In the genomic region with DNA sequence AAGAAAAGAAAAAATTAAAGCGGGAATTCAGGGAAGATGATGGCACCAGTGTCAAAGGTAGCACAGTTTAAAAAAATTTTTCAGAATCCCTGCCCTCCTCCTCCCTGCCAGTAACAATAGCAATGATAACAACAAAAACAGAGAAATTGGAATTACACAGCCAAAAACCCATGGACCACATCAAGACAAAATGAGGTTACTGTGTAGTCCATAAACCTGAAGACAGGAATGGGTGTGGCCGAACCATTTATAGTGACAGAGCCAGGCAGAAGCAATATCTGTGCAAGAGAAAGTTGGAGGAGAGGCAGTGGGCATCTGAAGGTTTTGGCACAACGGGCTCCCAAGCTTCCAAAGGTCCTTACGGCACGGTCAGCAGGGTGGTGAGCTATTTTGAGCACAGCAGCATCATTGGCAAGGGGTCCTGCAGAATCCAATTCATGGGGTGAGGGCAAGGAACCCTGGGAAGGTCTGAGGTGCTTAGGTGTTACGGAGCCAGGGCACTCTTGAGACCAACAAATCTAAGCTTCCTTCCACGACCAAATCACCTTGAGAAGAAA, we compare ENCODE assay signal across 19 cellular contexts.
A peak's percentile ranks its signal among the peaks of the same experiment; 100 is the strongest.
DNase-seq lines count a peak whose midpoint lies in the region; ATAC-seq and TF ChIP-seq lines count a peak whose summit lies in the region.
"Had no signal": no experiment of that assay in that cellular context is flagged by ENCODE, and none has a peak within 500 bp of the region (broad histone marks: within the 10 kb centered on the region; RNA-seq: fewer than 3 reads in every experiment).

No MANE protein-coding gene starts in this region.

- peaks cover 72% of the 10 kb centered on the region for H3K4me1 Mint-ChIP-seq in activated T-helper 1 cell treated with anti-CD3 and anti-CD28 coated beads, Interleukin-12 subunit alpha, Interleukin-12 subunit beta, Interleukin-2, Interleukin-4 antibody, amounts not matched to agents 30 ng/mL and 10 ng/mL and 1 ng/mL, durations not matched to agents 14 hours and 24 hours and 36 hours (ENCODE audit: low read depth)

- ATAC-seq in activated naive CD4-positive, alpha-beta T cell treated with anti-CD3 and anti-CD28 coated beads, Interleukin-2, amount 50 U/mL, for 72 hours = peak; percentile 54 to 88
- peak; percentile 24 to 30 for ATAC-seq in right cardiac atrium
- ATAC-seq in thoracic aorta (ENCODE audit: insufficient number of reproducible peaks, low FRiP score, low read depth) = no peak
- ATAC-seq in HG02840 (IDR thresholded peaks at IDR 0.05; ENCODE audit: low FRiP score, unreplicated experiment) = no peak
- ATAC-seq: body of pancreas, foreskin keratinocyte, HCT116 had no signal

- peak overlapping the region; percentile 11 for H3K4me3 Mint-ChIP-seq in activated T-helper 1 cell treated with anti-CD3 and anti-CD28 coated beads, Interleukin-12 subunit alpha, Interleukin-12 subunit beta, Interleukin-2, Interleukin-4 antibody, amounts not matched to agents 30 ng/mL and 10 ng/mL and 1 ng/mL, durations not matched to agents 14 hours and 24 hours and 36 hours
- H3K4me3 Mint-ChIP-seq: dendritic cell treated with granulocyte-macrophage colony-stimulating factor and Interleukin-4, amounts not matched to agents 40 ng/mL and 50 ng/mL, for 4 days had no signal

- H3K4me3 ChIP-seq in right cardiac atrium (ENCODE audit: low read length) (no peak overlapping the region), thoracic aorta (no peak overlapping the region), testis (no peak overlapping the region)
- H3K4me3 ChIP-seq: body of pancreas had no signal

- no peak for TF ChIP-seq POLR2A in testis (IDR thresholded peaks at IDR 0.05)

- peaks cover 7% of the 10 kb centered on the region for H3K4me1 ChIP-seq in right cardiac atrium (ENCODE audit: control insufficient read depth, insufficient read depth, low read length)
- peaks cover 34 to 44% of the 10 kb centered on the region in 2 donors for H3K4me1 ChIP-seq in thoracic aorta (ENCODE audit: control insufficient read depth in 1 of 2, low read depth in 2 of 2)
- peaks cover 6% of the 10 kb centered on the region for H3K4me1 ChIP-seq in testis

- H3K27ac ChIP-seq in right cardiac atrium (ENCODE audit: low read length) (no peak overlapping the region), thoracic aorta (peak overlapping the region; percentile 46 to 57), testis (peak overlapping the region in 1 of 2 donors; percentile 47)
- H3K27ac ChIP-seq: body of pancreas, epithelial cell of prostate, foreskin keratinocyte, neutrophil had no signal

- peak overlapping the region; percentile 31 to 57 for H3K27ac Mint-ChIP-seq in activated naive CD4-positive, alpha-beta T cell treated with anti-CD3 and anti-CD28 coated beads, Interleukin-2, amount 50 U/mL, for 72 hours
- H3K27ac Mint-ChIP-seq in activated T-helper 1 cell treated with anti-CD3 and anti-CD28 coated beads, Interleukin-12 subunit alpha, Interleukin-12 subunit beta, Interleukin-2, Interleukin-4 antibody, amounts not matched to agents 30 ng/mL and 10 ng/mL and 1 ng/mL, durations not matched to agents 14 hours and 24 hours and 36 hours = peak overlapping the region; percentile 68
- H3K27ac Mint-ChIP-seq: dendritic cell treated with granulocyte-macrophage colony-stimulating factor and Interleukin-4, amounts not matched to agents 40 ng/mL and 50 ng/mL, for 4 days had no signal

- peaks cover 0 to 18% of the 10 kb centered on the region in 2 donors for H3K36me3 Mint-ChIP-seq in activated naive CD4-positive, alpha-beta T cell treated with anti-CD3 and anti-CD28 coated beads, Interleukin-2, amount 50 U/mL, for 72 hours
- H3K36me3 Mint-ChIP-seq in activated T-helper 1 cell treated with anti-CD3 and anti-CD28 coated beads, Interleukin-12 subunit alpha, Interleukin-12 subunit beta, Interleukin-2, Interleukin-4 antibody, amounts not matched to agents 30 ng/mL and 10 ng/mL and 1 ng/mL, durations not matched to agents 14 hours and 24 hours and 36 hours (ENCODE audit: low read depth) = peaks cover 37% of the 10 kb centered on the region

- WGBS in right cardiac atrium = 82% methylated on average over 7 of the region's 7 CpGs
- WGBS in testis, 2 donors = 82 to 87% methylated on average over 7 of the region's 7 CpGs

- H3K27me3 ChIP-seq in right cardiac atrium (ENCODE audit: control insufficient read depth, insufficient read depth) = no peaks in the 10 kb centered on the region
- H3K27me3 ChIP-seq in thoracic aorta (replicated peaks; ENCODE audit: insufficient read depth) = no peaks in the 10 kb centered on the region
- no peaks in the 10 kb centered on the region for H3K27me3 ChIP-seq in testis
- H3K27me3 ChIP-seq: body of pancreas, foreskin keratinocyte, neutrophil had no signal

- H3K36me3 ChIP-seq in thoracic aorta = no peaks in the 10 kb centered on the region
- no peaks in the 10 kb centered on the region for H3K36me3 ChIP-seq in testis (ENCODE audit: low read depth, missing control alignments)
- H3K36me3 ChIP-seq: neutrophil had no signal

- H3K9me3 Mint-ChIP-seq in activated naive CD4-positive, alpha-beta T cell treated with anti-CD3 and anti-CD28 coated beads, Interleukin-2, amount 50 U/mL, for 72 hours = no peaks in the 10 kb centered on the region
- peaks cover 4% of the 10 kb centered on the region for H3K9me3 Mint-ChIP-seq in activated T-helper 1 cell treated with anti-CD3 and anti-CD28 coated beads, Interleukin-12 subunit alpha, Interleukin-12 subunit beta, Interleukin-2, Interleukin-4 antibody, amounts not matched to agents 30 ng/mL and 10 ng/mL and 1 ng/mL, durations not matched to agents 14 hours and 24 hours and 36 hours
- H3K9me3 Mint-ChIP-seq: dendritic cell treated with granulocyte-macrophage colony-stimulating factor and Interleukin-4, amounts not matched to agents 40 ng/mL and 50 ng/mL, for 4 days had no signal

- intact Hi-C loops in activated T-helper 1 cell treated with anti-CD3 and anti-CD28 coated beads, Interleukin-12 subunit alpha, Interleukin-12 subunit beta, Interleukin-2, Interleukin-4 antibody, amounts not matched to agents 30 ng/mL and 10 ng/mL and 1 ng/mL, durations not matched to agents 14 hours and 24 hours and 36 hours (cut with micrococcal nuclease) = loop anchor here (1.0 to 5.0 kb wide), 3 partner anchors 20 to 72 kb away; no protein-coding TSS in a partner anchor
- intact Hi-C loops in right cardiac atrium (cut with DNase I) = no loop called here
- intact Hi-C loops in testis (cut with DNase I; ENCODE audit: low total_unique reads) = no loop called here

- TF ChIP-seq CTCF in thoracic aorta (IDR thresholded peaks at IDR 0.05) (no peak), testis (IDR thresholded peaks at IDR 0.05) (no peak)

- no peaks in the 10 kb centered on the region for H3K27me3 Mint-ChIP-seq in activated T-helper 1 cell treated with anti-CD3 and anti-CD28 coated beads, Interleukin-12 subunit alpha, Interleukin-12 subunit beta, Interleukin-2, Interleukin-4 antibody, amounts not matched to agents 30 ng/mL and 10 ng/mL and 1 ng/mL, durations not matched to agents 14 hours and 24 hours and 36 hours (ENCODE audit: insufficient read depth)
- H3K27me3 Mint-ChIP-seq: dendritic cell treated with granulocyte-macrophage colony-stimulating factor and Interleukin-4, amounts not matched to agents 40 ng/mL and 50 ng/mL, for 4 days had no signal

- DNase-seq in activated naive CD4-positive, alpha-beta T cell treated with anti-CD3 and anti-CD28 coated beads, Interleukin-2, amount 50 U/mL, for 72 hours (ENCODE audit: low spot score in 2 of 2) = peak in 1 of 2 donors; percentile 38
- no peak for DNase-seq in activated naive CD4-positive, alpha-beta T cell treated with anti-CD3 and anti-CD28 coated beads, Interleukin-2, amount 50 U/mL, for 16 hours
- peak; percentile 28 for DNase-seq in activated T-helper 1 cell treated with anti-CD3 and anti-CD28 coated beads, Interleukin-12 subunit alpha, Interleukin-12 subunit beta, Interleukin-2, Interleukin-4 antibody, amounts not matched to agents 30 ng/mL and 10 ng/mL and 1 ng/mL, durations not matched to agents 14 hours and 24 hours and 36 hours (ENCODE audit: low spot score)
- no peak for DNase-seq in right cardiac atrium
- DNase-seq in thoracic aorta (ENCODE audit: low spot score) = no peak
- no peak for DNase-seq in DMS53 (lab: John Stamatoyannopoulos, UW)
- no peak for DNase-seq in testis
- DNase-seq: body of pancreas; foreskin keratinocyte; left cardiac atrium; NCI-H187; NCI-H446; retina; stimulated activated naive CD4-positive, alpha-beta T cell treated with Interleukin-2 at 50 U/mL for 16 hours had no signal

- H3K9me3 ChIP-seq in right cardiac atrium (ENCODE audit: control insufficient read depth, low read length) (no peaks in the 10 kb centered on the region), thoracic aorta (no peaks in the 10 kb centered on the region), testis (no peaks in the 10 kb centered on the region)
- H3K9me3 ChIP-seq: body of pancreas, neutrophil had no signal

Comparison
In these comparisons a context has a peak if more than half of its experiments do, and no peak if none do; other contexts are left out.
1. ATAC-seq: peak in activated naive CD4-positive, alpha-beta T cell treated with anti-CD3 and anti-CD28 coated beads, Interleukin-2, amount 50 U/mL, for 72 hours (2 of 2) and right cardiac atrium (2 of 2); none in thoracic aorta (single experiment) and HG02840 (single experiment).